Comparison of ENCODE assay signal across 17 cellular contexts in genomic region chr10:43071881-43072650, GRCh38. TPM values are rescaled to one million over a fixed set of nuclear protein-coding genes. Genes with fewer than 3 reads are reported as not detected.
A peak's percentile ranks its signal among the peaks of the same experiment; 100 is the strongest.
DNase-seq lines count a peak whose midpoint lies in the region; ATAC-seq, FAIRE-seq and TF ChIP-seq lines count a peak whose summit lies in the region.
"Had no signal": no experiment of that assay in that cellular context is flagged by ENCODE, and none has a peak within 500 bp of the region (broad histone marks: within the 10 kb centered on the region; RNA-seq: fewer than 3 reads in every experiment).

No MANE protein-coding gene starts in this region.

- H3K4me3 ChIP-seq in kidney (ENCODE audit: low read length in 2 of 2) = no peak overlapping the region
- H3K4me3 ChIP-seq: HAP-1 had no signal

- intact Hi-C loops in Right ventricle myocardium superior (cut with DNase I) = loop anchor here (10.0 kb wide), 1 partner anchor 107 kb away; no protein-coding TSS in a partner anchor
- intact Hi-C loops in left cardiac atrium (cut with DNase I) = no loop called here
- intact Hi-C loops in kidney (cut with DNase I) = no loop called here

- no peaks in the 10 kb centered on the region for H3K36me3 ChIP-seq in kidney (ENCODE audit: control insufficient read depth in 1 of 2, insufficient read depth in 2 of 2, low read length in 2 of 2)
- H3K36me3 ChIP-seq: HAP-1 had no signal

- DNase-seq in Right ventricle myocardium superior (peak; percentile 18), left cardiac atrium (no peak), SK-N-DZ (ENCODE audit: low spot score) (peak; percentile 25), kidney (peak; percentile 59), urothelium cell line (ENCODE audit: low spot score) (no peak), pons (ENCODE audit: low spot score) (no peak)
- DNase-seq: CD4-positive, alpha-beta memory T cell; DND-41; GDM1 had no signal

- H3K27ac ChIP-seq in kidney (ENCODE audit: low read depth in 2 of 2, low read length in 2 of 2) = no peak overlapping the region
- H3K27ac ChIP-seq: C4-2B had no signal

- FAIRE-seq in kidney (lab: Jason Lieb, UNC) = no peak
- peak; percentile 50 for FAIRE-seq in urothelium cell line (lab: Jason Lieb, UNC)
- FAIRE-seq: A204.1, GM12892, H1, HepG2, HTR-8/SVneo had no signal

- no peak overlapping the region for H3K9ac ChIP-seq in kidney (ENCODE audit: low read length in 2 of 2)

- no peak for TF ChIP-seq CTCF in kidney (IDR thresholded peaks at IDR 0.05; ENCODE audit: borderline replicate concordance, extremely low read depth, insufficient read depth)

- no peaks in the 10 kb centered on the region for H3K9me3 ChIP-seq in kidney (ENCODE audit: control insufficient read depth in 1 of 2, low read length in 2 of 2)
- H3K9me3 ChIP-seq: HAP-1 had no signal

- no peaks in the 10 kb centered on the region for H3K4me1 ChIP-seq in kidney (ENCODE audit: control insufficient read depth in 1 of 2, insufficient read depth in 1 of 2, low read depth in 1 of 2, low read length in 2 of 2)

- ATAC-seq in Right ventricle myocardium superior (ENCODE audit: poor library complexity) (no peak), left cardiac atrium (no peak), GM21367 (IDR thresholded peaks at IDR 0.05; ENCODE audit: unreplicated experiment) (no peak)
- ATAC-seq: HepG2 had no signal

RNA-seq across cellular contexts. Expression of gene RET, which starts 4.8 kb away (rescaled TPM):
- total RNA-seq in Right ventricle myocardium superior (6.6 TPM), left cardiac atrium (1 to 10 TPM in 1 of 2 donors, under 1 TPM in 1; 0.84 to 6.1 TPM), kidney (3.1 TPM)
- 11.9 and 13.3 TPM in 2 replicates for polyA plus RNA-seq in SK-N-DZ (2014; cell fraction: cytosol; rRNA removed)
- polyA plus RNA-seq in SK-N-DZ (2014; cell fraction: nucleus; rRNA removed) = 21.6 and 29.1 TPM in 2 replicates
- polyA plus RNA-seq in kidney (ENCODE audit: insufficient read depth, low read depth, low replicate concordance) = 1.1 TPM
- total RNA-seq: CD4-positive, alpha-beta memory T cell had no signal
- polyA plus RNA-seq: CD4-positive, alpha-beta memory T cell; HepG2 had no signal

Comparison
In these comparisons a context has a peak if more than half of its experiments do, and no peak if none do; other contexts are left out.
1. DNase-seq: peak in Right ventricle myocardium superior (single experiment), SK-N-DZ (single experiment) and kidney (single experiment); none in left cardiac atrium (single experiment), urothelium cell line (single experiment) and pons (single experiment).